18 cellular contexts compared by ENCODE assay signal in the genomic region with DNA sequence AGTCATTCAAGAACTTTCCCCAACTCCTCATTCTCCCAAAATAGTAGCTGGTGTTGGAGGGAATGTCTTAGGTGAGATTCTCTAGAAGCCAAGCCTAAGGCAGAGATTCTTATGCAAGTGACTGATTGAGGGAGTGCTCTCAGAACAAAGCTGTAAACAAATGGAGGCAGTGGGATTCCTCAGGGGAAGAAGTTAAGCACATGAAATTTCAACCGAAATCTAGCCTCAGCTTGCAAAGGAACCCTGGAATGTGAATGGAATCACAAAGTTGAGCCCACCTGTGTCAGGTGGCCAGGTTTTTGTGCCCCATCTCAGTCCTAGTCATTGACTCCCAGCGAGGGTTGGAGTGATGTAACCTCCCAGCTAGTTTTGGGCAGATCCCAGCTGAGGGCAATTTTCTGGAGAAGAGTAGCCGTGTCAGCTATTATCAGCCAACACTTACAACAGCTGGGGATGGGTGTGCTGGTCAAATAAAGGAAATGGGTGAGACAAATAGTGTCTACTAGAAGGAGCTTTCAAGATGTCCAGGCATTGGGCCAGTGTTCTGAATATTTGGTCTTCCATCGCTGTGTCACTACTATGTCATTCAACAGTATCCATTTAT. TPM values are rescaled to one million over a fixed set of nuclear protein-coding genes. Genes with fewer than 3 reads are reported as not detected.
DNase-seq lines count a peak whose midpoint lies in the region; ATAC-seq and TF ChIP-seq lines count a peak whose summit lies in the region.
"Had no signal": no experiment of that assay in that cellular context is flagged by ENCODE, and none has a peak within 500 bp of the region (broad histone marks: within the 10 kb centered on the region; RNA-seq: fewer than 3 reads in every experiment).

No MANE protein-coding gene starts in this region.

- peaks cover 3% of the 10 kb centered on the region for H3K9me3 Mint-ChIP-seq in activated CD4-positive, alpha-beta T cell treated with anti-CD3 and anti-CD28 coated beads, Interleukin-2, amount 10 ng/mL, durations not matched to agents 24 days and 14 days
- H3K9me3 Mint-ChIP-seq: activated CD8-positive, alpha-beta T cell treated with anti-CD3 and anti-CD28 coated beads for 36 hours; stimulated activated memory B cell treated with anti-CD40 and anti-IgM and Interleukin-4, amounts not matched to agents 10 μg/mL and 1 μg/mL and 100 μg/mL, for 72 hours; T-helper 2 cell treated with Interferon-gamma antibody and Interleukin-4, amounts not matched to agents 5 μg/mL and 100 μg/mL, for 36 hours had no signal

- H3K4me2 ChIP-seq in neuronal stem cell (ENCODE audit: insufficient read depth, low read length, poor library complexity, severe bottlenecking): no peak overlapping the region
- H3K4me2 ChIP-seq: BLaER1 had no signal

- H2AFZ ChIP-seq in neuronal stem cell (ENCODE audit: low read length): peak overlapping the region; percentile 26

- no peak overlapping the region for H3K18ac ChIP-seq in neuronal stem cell (ENCODE audit: low read length)

- no peak overlapping the region for H3K4ac ChIP-seq in neuronal stem cell (ENCODE audit: low read length)

- H3K9me3 ChIP-seq in NT2/D1 (ENCODE audit: insufficient read depth, low read length) (no peaks in the 10 kb centered on the region), neuronal stem cell (replicated peaks in 1 of 2; ENCODE audit: control insufficient read depth in 2 of 2, insufficient read depth in 1 of 2, low read depth in 1 of 2, low read length in 2 of 2) (no peaks in the 10 kb centered on the region)
- H3K9me3 ChIP-seq: BLaER1 had no signal

- no peak overlapping the region for H3K14ac ChIP-seq in neuronal stem cell (ENCODE audit: low read length)

- H3K27me3 ChIP-seq in NT2/D1 (ENCODE audit: insufficient read depth, insufficient read length) (no peaks in the 10 kb centered on the region), neuronal stem cell (ENCODE audit: control insufficient read depth in 3 of 3, insufficient read depth in 3 of 3, low read depth in 1 of 3, low read length in 3 of 3) (no peaks in the 10 kb centered on the region)
- H3K27me3 ChIP-seq: BLaER1 had no signal

- H3K36me3 ChIP-seq in NT2/D1 (ENCODE audit: insufficient read depth, insufficient read length, low read length) (no peaks in the 10 kb centered on the region), neuronal stem cell (replicated peaks in 1 of 2; ENCODE audit: control insufficient read depth in 2 of 2, insufficient read depth in 2 of 2, low read length in 2 of 2) (no peaks in the 10 kb centered on the region)
- H3K36me3 ChIP-seq: BLaER1 had no signal

- WGBS in neuronal stem cell (ENCODE audit: extremely low coverage in 2 of 2, insufficient read length in 2 of 2, insufficient replicate concordance in 1 of 2), 2 donors: no CpG with 5 or more reads among the region's 4 CpGs

- no peak overlapping the region for H3K27ac Mint-ChIP-seq in activated CD4-positive, alpha-beta T cell treated with anti-CD3 and anti-CD28 coated beads, Interleukin-2, amount 10 ng/mL, durations not matched to agents 24 days and 14 days
- H3K27ac Mint-ChIP-seq: activated CD8-positive, alpha-beta T cell treated with anti-CD3 and anti-CD28 coated beads for 36 hours; stimulated activated memory B cell treated with anti-CD40 and anti-IgM and Interleukin-4, amounts not matched to agents 10 μg/mL and 1 μg/mL and 100 μg/mL, for 72 hours; T-helper 2 cell treated with Interferon-gamma antibody and Interleukin-4, amounts not matched to agents 5 μg/mL and 100 μg/mL, for 36 hours had no signal

- no peak overlapping the region for H3K27ac ChIP-seq in neuronal stem cell (replicated peaks; ENCODE audit: low read length)
- H3K27ac ChIP-seq: BLaER1 had no signal

- no peak overlapping the region for H4K91ac ChIP-seq in neuronal stem cell (ENCODE audit: low read depth, low read length, poor library complexity)

- no peak overlapping the region for H2BK12ac ChIP-seq in neuronal stem cell (ENCODE audit: low read length)

- DNase-seq in ELF-1 (ENCODE audit: low read depth, low spot score): peak; percentile 85
- peak; percentile 77 for DNase-seq in NT2/D1 (ENCODE audit: low read depth, low spot score)
- peak; percentile 25 for DNase-seq in fibroblast of villous mesenchyme (ENCODE audit: low read depth)
- no peak for DNase-seq in neuronal stem cell (ENCODE audit: low spot score)
- DNase-seq in activated CD4-positive, alpha-beta T cell treated with anti-CD3 and anti-CD28 coated beads, Interleukin-2, amount 10 ng/mL, durations not matched to agents 24 days and 14 days: no peak
- no peak for DNase-seq in activated T-cell treated with anti-CD3 and anti-CD28 coated beads, Interleukin-2, amount 50 U/mL, for 48 hours
- DNase-seq: activated CD8-positive, alpha-beta T cell treated with anti-CD3 and anti-CD28 coated beads for 36 hours; activated effector memory CD4-positive, alpha-beta T cell treated with anti-CD3 and anti-CD28 coated beads, Interleukin-2, amount 50 U/mL, for 16 hours; head of caudate nucleus; NCI-H1417 treated with DMSO at 0.1 percent for 48 hours; NCI-H446; stimulated activated CD4-positive, alpha-beta T cell treated with anti-CD3 and anti-CD28 coated beads, Interleukin-4, amount 100 ng/mL, for 1 hour had no signal

- H3K27me3 Mint-ChIP-seq in activated CD4-positive, alpha-beta T cell treated with anti-CD3 and anti-CD28 coated beads, Interleukin-2, amount 10 ng/mL, durations not matched to agents 24 days and 14 days: peaks cover 2% of the 10 kb centered on the region
- H3K27me3 Mint-ChIP-seq: stimulated activated memory B cell treated with anti-CD40 and anti-IgM and Interleukin-4, amounts not matched to agents 10 μg/mL and 1 μg/mL and 100 μg/mL, for 72 hours had no signal

- no peak overlapping the region for H3K4me3 ChIP-seq in NT2/D1 (ENCODE audit: insufficient read length, low read depth)
- H3K4me3 ChIP-seq in fibroblast of villous mesenchyme (ENCODE audit: low read depth, low read length): no peak overlapping the region
- no peak overlapping the region for H3K4me3 ChIP-seq in neuronal stem cell (ENCODE audit: low read length in 2 of 2)
- H3K4me3 ChIP-seq: BLaER1 had no signal

- H3K23ac ChIP-seq in neuronal stem cell (ENCODE audit: low read depth, low read length, poor library complexity): no peak overlapping the region

- intact Hi-C loops in activated CD4-positive, alpha-beta T cell treated with anti-CD3 and anti-CD28 coated beads, Interleukin-2, amount 10 ng/mL, durations not matched to agents 24 days and 14 days (cut with micrococcal nuclease): no loop called here

- ATAC-seq in GM18498 (IDR thresholded peaks at IDR 0.05; ENCODE audit: unreplicated experiment) (no peak), HG02840 (IDR thresholded peaks at IDR 0.05; ENCODE audit: low FRiP score, unreplicated experiment) (no peak)
- ATAC-seq: activated CD8-positive, alpha-beta T cell treated with anti-CD3 and anti-CD28 coated beads for 36 hours; Panc1; stimulated activated memory B cell treated with anti-CD40 and anti-IgM and Interleukin-4, amounts not matched to agents 10 μg/mL and 1 μg/mL and 100 μg/mL, for 72 hours had no signal

- H3K9ac ChIP-seq in NT2/D1 (ENCODE audit: insufficient read length, low read depth): no peak overlapping the region
- no peak overlapping the region for H3K9ac ChIP-seq in neuronal stem cell (ENCODE audit: low read depth, low read length, poor library complexity)
- H3K9ac ChIP-seq: BLaER1 had no signal

- no peak overlapping the region for H2BK15ac ChIP-seq in neuronal stem cell (ENCODE audit: low read length)

- TF ChIP-seq CTCF in fibroblast of villous mesenchyme (IDR thresholded peaks at IDR 0.05; ENCODE audit: insufficient read depth, low read depth, low read length): no peak

- H3K79me1 ChIP-seq in neuronal stem cell (ENCODE audit: low read depth, low read length): no peaks in the 10 kb centered on the region

- H2AK5ac ChIP-seq in neuronal stem cell (ENCODE audit: low read depth, low read length): no peak overlapping the region

- no peaks in the 10 kb centered on the region for H3K36me3 Mint-ChIP-seq in activated CD4-positive, alpha-beta T cell treated with anti-CD3 and anti-CD28 coated beads, Interleukin-2, amount 10 ng/mL, durations not matched to agents 24 days and 14 days (ENCODE audit: low read depth)
- H3K36me3 Mint-ChIP-seq: stimulated activated memory B cell treated with anti-CD40 and anti-IgM and Interleukin-4, amounts not matched to agents 10 μg/mL and 1 μg/mL and 100 μg/mL, for 72 hours had no signal

- H2BK5ac ChIP-seq in neuronal stem cell (ENCODE audit: low read length): no peak overlapping the region

- no peak overlapping the region for H4K8ac ChIP-seq in neuronal stem cell (ENCODE audit: low read depth, low read length)

- no peak overlapping the region for H3K4me3 Mint-ChIP-seq in activated CD4-positive, alpha-beta T cell treated with anti-CD3 and anti-CD28 coated beads, Interleukin-2, amount 10 ng/mL, durations not matched to agents 24 days and 14 days
- H3K4me3 Mint-ChIP-seq: activated CD8-positive, alpha-beta T cell treated with anti-CD3 and anti-CD28 coated beads for 36 hours; stimulated activated memory B cell treated with anti-CD40 and anti-IgM and Interleukin-4, amounts not matched to agents 10 μg/mL and 1 μg/mL and 100 μg/mL, for 72 hours; T-helper 2 cell treated with Interferon-gamma antibody and Interleukin-4, amounts not matched to agents 5 μg/mL and 100 μg/mL, for 36 hours had no signal

- H3K4me1 ChIP-seq in NT2/D1 (ENCODE audit: insufficient read depth, insufficient read length) (no peaks in the 10 kb centered on the region), neuronal stem cell (ENCODE audit: control insufficient read depth in 2 of 2, insufficient read depth in 1 of 2, low read depth in 1 of 2, low read length in 2 of 2) (peaks cover 8 to 10% of the 10 kb centered on the region in 2 donors)
- H3K4me1 ChIP-seq: BLaER1 had no signal

- H3K4me1 Mint-ChIP-seq in activated CD4-positive, alpha-beta T cell treated with anti-CD3 and anti-CD28 coated beads, Interleukin-2, amount 10 ng/mL, durations not matched to agents 24 days and 14 days: peaks cover 8% of the 10 kb centered on the region
- H3K4me1 Mint-ChIP-seq: stimulated activated memory B cell treated with anti-CD40 and anti-IgM and Interleukin-4, amounts not matched to agents 10 μg/mL and 1 μg/mL and 100 μg/mL, for 72 hours had no signal

- H2BK120ac ChIP-seq in neuronal stem cell (ENCODE audit: low read depth, low read length): no peak overlapping the region

RNA-seq across cellular contexts. Expression of a gene that starts 29.7 kb away (rescaled TPM):
- total RNA-seq in fibroblast of villous mesenchyme: 66.0 and 176 TPM in 2 replicates
- 14.7 TPM for polyA plus RNA-seq in neuronal stem cell (2013, experiment 1 of 2)
- 15.1 TPM for polyA plus RNA-seq in neuronal stem cell (2013, experiment 2 of 2)
- 13.3 and 13.8 TPM in 2 replicates for total RNA-seq in activated CD4-positive, alpha-beta T cell treated with anti-CD3 and anti-CD28 coated beads, Interleukin-2, amount 10 ng/mL, durations not matched to agents 24 days and 14 days

Comparison
In these comparisons a context has a peak if more than half of its experiments do, and no peak if none do; other contexts are left out.
1. DNase-seq: peak in ELF-1 (single experiment), NT2/D1 (single experiment) and fibroblast of villous mesenchyme (single experiment); none in neuronal stem cell (single experiment), activated CD4-positive, alpha-beta T cell treated with anti-CD3 and anti-CD28 coated beads, Interleukin-2, amount 10 ng/mL, durations not matched to agents 24 days and 14 days (single experiment) and activated T-cell treated with anti-CD3 and anti-CD28 coated beads, Interleukin-2, amount 50 U/mL, for 48 hours (0 of 2).